Comparison of ENCODE assay signal across 26 cellular contexts in the genomic region with DNA sequence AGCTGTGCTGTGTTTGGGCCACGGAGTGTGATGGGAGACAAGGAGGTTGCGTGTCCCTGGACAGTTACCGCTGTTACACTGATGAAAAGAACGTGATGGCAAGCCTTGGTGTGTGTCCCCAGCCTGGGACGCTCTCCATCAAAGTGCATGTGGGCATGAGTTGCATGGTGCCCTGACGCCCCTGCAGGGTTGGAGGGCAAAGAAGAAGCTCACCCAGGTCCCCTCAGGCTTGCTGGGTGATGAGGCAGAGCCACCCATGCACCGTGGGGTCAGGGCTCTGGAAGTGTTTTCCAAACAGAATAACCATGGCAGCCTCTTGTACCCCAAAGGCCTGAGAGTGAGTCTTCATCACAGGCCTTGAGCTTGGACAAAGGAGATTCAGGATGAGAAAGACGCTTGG.
"Had no signal": no experiment of that assay in that cellular context is flagged by ENCODE, and none has a peak within 500 bp of the region (broad histone marks: within the 10 kb centered on the region; RNA-seq: fewer than 3 reads in every experiment).

No MANE protein-coding gene starts in this region.

- DNase-seq: activated CD4-positive, alpha-beta T cell treated with anti-CD3 and anti-CD28 coated beads for 48 hours; activated CD4-positive, alpha-beta T cell treated with anti-CD3 and anti-CD28 coated beads, Interleukin-2, amount 50 U/mL, for 48 hours; activated CD4-positive, CD25-positive, alpha-beta regulatory T cell treated with anti-CD3 and anti-CD28 coated beads, Interleukin-2, amount 50 U/mL, for 72 hours; activated CD8-positive, alpha-beta memory T cell treated with anti-CD3 and anti-CD28 coated beads, Interleukin-2, amount 10 ng/mL, durations not matched to agents 7 days and 5 days; activated effector memory CD4-positive, alpha-beta T cell treated with Interleukin-2 at 50 U/mL for 16 hours; activated naive CD4-positive, alpha-beta T cell treated with Interleukin-2 at 50 U/mL for 16 hours; activated naive CD8-positive, alpha-beta T cell treated with anti-CD3 and anti-CD28 coated beads, Interleukin-2, amount 50 U/mL, for 24 hours; activated T-cell treated with anti-CD3 and anti-CD28 coated beads, Interleukin-2, amount 50 U/mL, for 24 hours; amniotic stem cell; brain microvascular endothelial cell; MG63; MV-4-11; NCI-H1092 treated with DMSO at 0.1 percent for 48 hours; NCI-H1417 treated with DMSO at 0.1 percent for 48 hours; NCI-H1694; NCI-H2029; NCI-H2107; NCI-H510A treated with DMSO at 0.1 percent for 48 hours; Peyer's patch; SHP77 had no signal

- H3K27me3 ChIP-seq: brain microvascular endothelial cell, MG63, Peyer's patch, SJSA1 had no signal

- H3K27ac Mint-ChIP-seq: activated CD8-positive, alpha-beta memory T cell treated with anti-CD3 and anti-CD28 coated beads, Interleukin-2, amount 10 ng/mL, durations not matched to agents 7 days and 5 days; activated naive CD8-positive, alpha-beta T cell treated with anti-CD3 and anti-CD28 coated beads, Interleukin-2, amount 50 U/mL, for 24 hours; activated T-cell treated with anti-CD3 and anti-CD28 coated beads, Interleukin-2, amount 50 U/mL, for 24 hours; activated T-helper 1 cell treated with anti-CD3 and anti-CD28 coated beads, Interleukin-12 subunit alpha, Interleukin-12 subunit beta, Interleukin-2, Interleukin-4 antibody, amounts not matched to agents 30 ng/mL and 10 ng/mL and 1 ng/mL, durations not matched to agents 14 hours and 24 hours and 36 hours; T-helper 1 cell treated with Interleukin-12 subunit alpha and Interleukin-12 subunit beta and Interleukin-4 antibody, amounts not matched to agents 30 μg/mL and 1 μg/mL, for 36 hours; WTC11 had no signal

- H3K9me3 Mint-ChIP-seq: activated naive CD8-positive, alpha-beta T cell treated with anti-CD3 and anti-CD28 coated beads, Interleukin-2, amount 50 U/mL, for 24 hours; activated T-helper 1 cell treated with anti-CD3 and anti-CD28 coated beads, Interleukin-12 subunit alpha, Interleukin-12 subunit beta, Interleukin-2, Interleukin-4 antibody, amounts not matched to agents 30 ng/mL and 10 ng/mL and 1 ng/mL, durations not matched to agents 14 hours and 24 hours and 36 hours; T-helper 1 cell treated with Interleukin-12 subunit alpha and Interleukin-12 subunit beta and Interleukin-4 antibody, amounts not matched to agents 30 μg/mL and 1 μg/mL, for 36 hours; WTC11 had no signal

- H3K4me3 ChIP-seq: MG63, Peyer's patch, SJSA1 had no signal

- ATAC-seq: activated CD8-positive, alpha-beta memory T cell treated with anti-CD3 and anti-CD28 coated beads, Interleukin-2, amount 10 ng/mL, durations not matched to agents 7 days and 5 days; activated naive CD4-positive, alpha-beta T cell treated with anti-CD3 and anti-CD28 coated beads, Interleukin-2, amount 50 U/mL, for 72 hours; activated naive CD8-positive, alpha-beta T cell treated with anti-CD3 and anti-CD28 coated beads, Interleukin-2, amount 50 U/mL, for 24 hours; WTC11 had no signal

- H3K27ac ChIP-seq: brain microvascular endothelial cell, RWPE1, SJSA1 had no signal

- H3K36me3 Mint-ChIP-seq: WTC11 had no signal

- H3K36me3 ChIP-seq: brain microvascular endothelial cell, MG63, Peyer's patch had no signal

- H3K9me3 ChIP-seq: MG63, SJSA1 had no signal

- H3K4me3 Mint-ChIP-seq: activated CD8-positive, alpha-beta memory T cell treated with anti-CD3 and anti-CD28 coated beads, Interleukin-2, amount 10 ng/mL, durations not matched to agents 7 days and 5 days; activated naive CD8-positive, alpha-beta T cell treated with anti-CD3 and anti-CD28 coated beads, Interleukin-2, amount 50 U/mL, for 24 hours; activated T-cell treated with anti-CD3 and anti-CD28 coated beads, Interleukin-2, amount 50 U/mL, for 24 hours; activated T-helper 1 cell treated with anti-CD3 and anti-CD28 coated beads, Interleukin-12 subunit alpha, Interleukin-12 subunit beta, Interleukin-2, Interleukin-4 antibody, amounts not matched to agents 30 ng/mL and 10 ng/mL and 1 ng/mL, durations not matched to agents 14 hours and 24 hours and 36 hours; T-helper 1 cell treated with Interleukin-12 subunit alpha and Interleukin-12 subunit beta and Interleukin-4 antibody, amounts not matched to agents 30 μg/mL and 1 μg/mL, for 36 hours; WTC11 had no signal

- H3K4me1 Mint-ChIP-seq: activated CD8-positive, alpha-beta memory T cell treated with anti-CD3 and anti-CD28 coated beads, Interleukin-2, amount 10 ng/mL, durations not matched to agents 7 days and 5 days had no signal
